18 cellular contexts compared by ENCODE assay signal in the genomic region with DNA sequence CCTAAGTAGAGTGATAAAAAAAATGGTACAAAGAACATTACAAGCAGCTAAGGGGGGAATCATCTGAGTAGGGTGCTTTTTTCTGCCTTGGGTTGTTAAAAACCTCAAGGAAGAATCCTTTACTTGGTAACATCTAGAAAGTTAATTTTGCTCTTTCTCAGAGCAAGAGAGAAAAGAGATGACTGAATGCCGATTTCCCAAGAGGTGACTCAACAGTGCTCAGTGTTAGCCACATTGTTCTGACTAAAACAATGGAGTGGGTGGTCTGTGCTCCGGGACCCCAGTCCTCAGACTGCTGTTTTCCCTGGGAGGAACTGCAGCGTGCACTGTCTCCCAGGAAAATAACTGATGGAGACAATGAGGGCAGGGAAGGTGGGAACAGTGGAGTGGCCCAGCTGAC. TPM values are rescaled to one million over a fixed set of nuclear protein-coding genes. Genes with fewer than 3 reads are reported as not detected.
"Had no signal": no experiment of that assay in that cellular context is flagged by ENCODE, and none has a peak within 500 bp of the region (broad histone marks: within the 10 kb centered on the region; RNA-seq: fewer than 3 reads in every experiment).

No MANE protein-coding gene starts in this region.

- H3K27me3 Mint-ChIP-seq: activated naive CD4-positive, alpha-beta T cell treated with anti-CD3 and anti-CD28 coated beads, Interleukin-2, amount 50 U/mL, for 24 hours; naive B cell; T-helper 17 cell had no signal

- H3K9me3 Mint-ChIP-seq: activated naive CD4-positive, alpha-beta T cell treated with anti-CD3 and anti-CD28 coated beads, Interleukin-2, amount 50 U/mL, for 24 hours; naive B cell; WTC11 had no signal

- H3K27me3 ChIP-seq: esophagus squamous epithelium, left lung, thyroid gland, uterus had no signal

- H3K9me3 ChIP-seq: esophagus squamous epithelium, left lung, neutrophil, thyroid gland, uterus had no signal

- H3K4me3 ChIP-seq: esophagus squamous epithelium, left lung, thyroid gland, uterus had no signal

- DNase-seq: activated effector memory CD4-positive, alpha-beta T cell treated with Interleukin-2 at 50 U/mL for 16 hours; cortex of kidney; effector CD4-positive, alpha-beta T cell; esophagus squamous epithelium; foreskin fibroblast; hippocampal formation; kidney; left lung; mammary epithelial cell; naive B cell; retina; T-helper 17 cell; thyroid gland; uterus had no signal

- H3K27ac Mint-ChIP-seq: activated naive CD4-positive, alpha-beta T cell treated with anti-CD3 and anti-CD28 coated beads, Interleukin-2, amount 50 U/mL, for 24 hours; T-helper 17 cell had no signal

- H3K4me3 Mint-ChIP-seq: activated naive CD4-positive, alpha-beta T cell treated with anti-CD3 and anti-CD28 coated beads, Interleukin-2, amount 50 U/mL, for 24 hours; brain; naive B cell; T-helper 17 cell; WTC11 had no signal

- H3K4me1 Mint-ChIP-seq: brain had no signal

- H3K36me3 ChIP-seq: esophagus squamous epithelium, left lung, neutrophil, thyroid gland, uterus had no signal

- ATAC-seq: left lung, T-helper 17 cell had no signal

- H3K36me3 Mint-ChIP-seq: activated naive CD4-positive, alpha-beta T cell treated with anti-CD3 and anti-CD28 coated beads, Interleukin-2, amount 50 U/mL, for 24 hours; brain; naive B cell; WTC11 had no signal

- H3K27ac ChIP-seq: esophagus squamous epithelium, left lung, neutrophil, thyroid gland, uterus had no signal

- H3K4me1 ChIP-seq: left lung, thyroid gland, uterus had no signal

RNA-seq across cellular contexts. Expression of gene RASGRP1, which starts 41.1 kb away (rescaled TPM):
- polyA plus RNA-seq: mammary epithelial cell had no signal
